ENCODE assay signal across 1 cellular context in the genomic region with DNA sequence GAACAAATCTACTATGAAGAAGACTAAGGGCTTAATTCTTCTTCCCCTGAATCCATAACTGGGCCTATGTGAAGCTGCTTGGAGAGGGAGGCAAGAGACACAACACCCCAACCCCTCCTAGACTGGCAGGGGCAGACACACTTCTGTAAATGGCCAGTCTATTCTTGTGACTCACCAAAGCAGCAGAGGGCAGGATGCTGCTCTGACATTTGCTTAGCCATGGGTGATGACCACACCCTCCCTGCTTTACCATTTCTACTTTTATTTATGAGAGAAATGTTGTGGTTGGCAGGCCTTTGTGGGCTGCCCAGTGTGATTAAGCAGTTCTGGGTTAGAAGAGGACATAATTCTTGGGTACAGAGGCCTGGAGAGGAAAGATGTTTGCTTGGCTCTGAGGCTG.
TF ChIP-seq lines count a peak whose summit lies in the region.

No MANE protein-coding gene starts in this region.

TF ChIP-seq in SK-N-SH, 30 proteins besides CTCF, POLR2A, EP300 and RAD21 (continued from another document):
- TF ChIP-seq, protein P1, sequence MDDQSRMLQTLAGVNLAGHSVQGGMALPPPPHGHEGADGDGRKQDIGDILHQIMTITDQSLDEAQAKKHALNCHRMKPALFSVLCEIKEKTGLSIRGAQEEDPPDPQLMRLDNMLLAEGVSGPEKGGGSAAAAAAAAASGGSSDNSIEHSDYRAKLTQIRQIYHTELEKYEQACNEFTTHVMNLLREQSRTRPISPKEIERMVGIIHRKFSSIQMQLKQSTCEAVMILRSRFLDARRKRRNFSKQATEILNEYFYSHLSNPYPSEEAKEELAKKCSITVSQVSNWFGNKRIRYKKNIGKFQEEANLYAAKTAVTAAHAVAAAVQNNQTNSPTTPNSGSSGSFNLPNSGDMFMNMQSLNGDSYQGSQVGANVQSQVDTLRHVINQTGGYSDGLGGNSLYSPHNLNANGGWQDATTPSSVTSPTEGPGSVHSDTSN (IDR thresholded peaks at IDR 0.05), result peak; percentile 24; the same call in 1 of the 2 replicates
- no peak for TF ChIP-seq NFIC (IDR thresholded peaks at IDR 0.05; ENCODE audit: borderline replicate concordance)
- no peak for TF ChIP-seq CHD2 (IDR thresholded peaks at IDR 0.05; ENCODE audit: low read length, partially characterized antibody)
- TF ChIP-seq FOXM1 (IDR thresholded peaks at IDR 0.05; ENCODE audit: low read depth), result no peak
- no peak for TF ChIP-seq GATA2 (CRISPR knock-in tag; IDR thresholded peaks at IDR 0.05)
- no peak for TF ChIP-seq YY1 (IDR thresholded peaks at IDR 0.05; ENCODE audit: low read depth)
- TF ChIP-seq, protein P2, sequence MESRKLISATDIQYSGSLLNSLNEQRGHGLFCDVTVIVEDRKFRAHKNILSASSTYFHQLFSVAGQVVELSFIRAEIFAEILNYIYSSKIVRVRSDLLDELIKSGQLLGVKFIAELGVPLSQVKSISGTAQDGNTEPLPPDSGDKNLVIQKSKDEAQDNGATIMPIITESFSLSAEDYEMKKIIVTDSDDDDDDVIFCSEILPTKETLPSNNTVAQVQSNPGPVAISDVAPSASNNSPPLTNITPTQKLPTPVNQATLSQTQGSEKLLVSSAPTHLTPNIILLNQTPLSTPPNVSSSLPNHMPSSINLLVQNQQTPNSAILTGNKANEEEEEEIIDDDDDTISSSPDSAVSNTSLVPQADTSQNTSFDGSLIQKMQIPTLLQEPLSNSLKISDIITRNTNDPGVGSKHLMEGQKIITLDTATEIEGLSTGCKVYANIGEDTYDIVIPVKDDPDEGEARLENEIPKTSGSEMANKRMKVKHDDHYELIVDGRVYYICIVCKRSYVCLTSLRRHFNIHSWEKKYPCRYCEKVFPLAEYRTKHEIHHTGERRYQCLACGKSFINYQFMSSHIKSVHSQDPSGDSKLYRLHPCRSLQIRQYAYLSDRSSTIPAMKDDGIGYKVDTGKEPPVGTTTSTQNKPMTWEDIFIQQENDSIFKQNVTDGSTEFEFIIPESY (IDR thresholded peaks at IDR 0.05; ENCODE audit: borderline replicate concordance, low read depth), result no peak
- TF ChIP-seq FOSL2 (IDR thresholded peaks at IDR 0.05; ENCODE audit: borderline replicate concordance, low read depth), result peak; percentile 19; the same call in 1 of the 2 replicates
- no peak for TF ChIP-seq MXI1 (IDR thresholded peaks at IDR 0.05; ENCODE audit: low read depth, low read length)
- TF ChIP-seq TCF12 (IDR thresholded peaks at IDR 0.05), result 0 out of 2 replicates have a peak, but pooled peaks have one; percentile 6
- no peak for TF ChIP-seq SMC3 (IDR thresholded peaks at IDR 0.05; ENCODE audit: low read depth, low read length)
- no peak for TF ChIP-seq MAX (IDR thresholded peaks at IDR 0.05; ENCODE audit: low read depth)
- no peak for TF ChIP-seq EZH2phosphoT487 (IDR thresholded peaks at IDR 0.05; ENCODE audit: borderline replicate concordance, low read depth)
- TF ChIP-seq TAF1 (IDR thresholded peaks at IDR 0.05; ENCODE audit: borderline replicate concordance, low read depth, low read length), result no peak
- TF ChIP-seq POLR2AphosphoS5 (IDR thresholded peaks at IDR 0.05; ENCODE audit: low read depth, low read length), result no peak
- TF ChIP-seq ELF1 (IDR thresholded peaks at IDR 0.05), result no peak
- no peak for TF ChIP-seq NRF1 (IDR thresholded peaks at IDR 0.05; ENCODE audit: low read depth, low read length)
- TF ChIP-seq RXRA (IDR thresholded peaks at IDR 0.05; ENCODE audit: borderline replicate concordance, low read depth), result no peak
- TF ChIP-seq GABPA (IDR thresholded peaks at IDR 0.05; ENCODE audit: low read depth), result no peak
